Comparison of ENCODE assay signal across 1 cellular context in genomic region chr7:35036361-35037171, GRCh38.
TF ChIP-seq lines count a peak whose summit lies in the region.

No MANE protein-coding gene starts in this region.

TF ChIP-seq in HepG2, 621 proteins besides CTCF, POLR2A, EP300 and RAD21 (continued from another document and continues in another):
- no peak for TF ChIP-seq ATF6 (CRISPR knock-in tag; conservative IDR thresholded peaks at IDR 0.05)
- no peak for TF ChIP-seq E2F2 (CRISPR knock-in tag; IDR thresholded peaks at IDR 0.05; ENCODE audit: borderline replicate concordance)
- no peak for TF ChIP-seq ZNF3 (CRISPR knock-in tag; IDR thresholded peaks at IDR 0.05)
- no peak for TF ChIP-seq ZBTB8A (CRISPR knock-in tag; IDR thresholded peaks at IDR 0.05; ENCODE audit: borderline replicate concordance, low read depth)
- no peak for TF ChIP-seq PLRG1 (conservative IDR thresholded peaks at IDR 0.05)
- TF ChIP-seq ZNF264 (CRISPR knock-in tag; IDR thresholded peaks at IDR 0.05) = no peak
- no peak for TF ChIP-seq ZSCAN22 (CRISPR knock-in tag; IDR thresholded peaks at IDR 0.05)
- TF ChIP-seq FLYWCH1 (CRISPR knock-in tag; IDR thresholded peaks at IDR 0.05) = no peak
- TF ChIP-seq THAP7 (CRISPR knock-in tag; IDR thresholded peaks at IDR 0.05) = no peak
- TF ChIP-seq ZKSCAN5 (CRISPR knock-in tag; IDR thresholded peaks at IDR 0.05) = no peak
- no peak for TF ChIP-seq TGIF2 (CRISPR knock-in tag; IDR thresholded peaks at IDR 0.05)
- no peak for TF ChIP-seq GMEB1 (CRISPR knock-in tag; IDR thresholded peaks at IDR 0.05; ENCODE audit: borderline replicate concordance)
- peak; percentile 45; the same call in 1 of the 2 replicates for TF ChIP-seq UBTF (CRISPR knock-in tag; IDR thresholded peaks at IDR 0.05)
- TF ChIP-seq GLI4 (CRISPR knock-in tag; IDR thresholded peaks at IDR 0.05; ENCODE audit: borderline replicate concordance) = peak; percentile 76; the same call in 1 of the 2 replicates
- no peak for TF ChIP-seq STAT5B (CRISPR knock-in tag; IDR thresholded peaks at IDR 0.05)
- TF ChIP-seq SRF (IDR thresholded peaks at IDR 0.05; ENCODE audit: low read depth, low read length) = no peak
- TF ChIP-seq CREB1 (IDR thresholded peaks at IDR 0.05) = 0 out of 2 replicates have a peak, but pooled peaks have one; percentile 5
- 0 out of 2 replicates have a peak, but pooled peaks have one; percentile 18 for TF ChIP-seq CREB1 (CRISPR knock-in tag; IDR thresholded peaks at IDR 0.05)
- TF ChIP-seq POLR2AphosphoS5 (IDR thresholded peaks at IDR 0.05; ENCODE audit: low read depth, low read length) = no peak
- no peak for TF ChIP-seq SOX5 (CRISPR knock-in tag; IDR thresholded peaks at IDR 0.05; ENCODE audit: borderline replicate concordance)
- TF ChIP-seq KMT2A (CRISPR knock-in tag; IDR thresholded peaks at IDR 0.05) = no peak
- no peak for TF ChIP-seq ZNF253 (CRISPR knock-in tag; IDR thresholded peaks at IDR 0.05; ENCODE audit: borderline replicate concordance)
- TF ChIP-seq AFF4 (CRISPR knock-in tag; IDR thresholded peaks at IDR 0.05) = no peak
- no peak for TF ChIP-seq ATF5 (CRISPR knock-in tag; IDR thresholded peaks at IDR 0.05; ENCODE audit: low read depth)
- TF ChIP-seq PTBP1 (IDR thresholded peaks at IDR 0.05; ENCODE audit: low read depth, low read length, poor library complexity, severe bottlenecking) = no peak
- no peak for TF ChIP-seq CBFB (CRISPR knock-in tag; IDR thresholded peaks at IDR 0.05)
- TF ChIP-seq MAF1 (CRISPR knock-in tag; IDR thresholded peaks at IDR 0.05; ENCODE audit: borderline replicate concordance) = no peak
- no peak for TF ChIP-seq ZNF550 (CRISPR knock-in tag; IDR thresholded peaks at IDR 0.05; ENCODE audit: borderline replicate concordance)
- TF ChIP-seq HNRNPLL (IDR thresholded peaks at IDR 0.05; ENCODE audit: low read depth, low read length, poor library complexity, severe bottlenecking) = peak; percentile 81
- TF ChIP-seq PHF8 (CRISPR knock-in tag; IDR thresholded peaks at IDR 0.05) = peak; percentile 22; the same call in 1 of the 2 replicates
- no peak for TF ChIP-seq HNRNPH1 (optimal IDR thresholded peaks at IDR 0.05; ENCODE audit: low read depth, low read length)
- TF ChIP-seq ZFAT (CRISPR knock-in tag; conservative IDR thresholded peaks at IDR 0.05) = no peak
- TF ChIP-seq ATF7 (IDR thresholded peaks at IDR 0.05) = no peak
- TF ChIP-seq ATF7 (CRISPR knock-in tag; IDR thresholded peaks at IDR 0.05) = no peak
- TF ChIP-seq ZNF687 (CRISPR knock-in tag; IDR thresholded peaks at IDR 0.05) = peak; percentile 54
- no peak for TF ChIP-seq DR1 (CRISPR knock-in tag; IDR thresholded peaks at IDR 0.05)
- no peak for TF ChIP-seq ZNF263 (CRISPR knock-in tag; IDR thresholded peaks at IDR 0.05)
- no peak for TF ChIP-seq TEAD2 (CRISPR knock-in tag; IDR thresholded peaks at IDR 0.05)
- no peak for TF ChIP-seq MED1 (CRISPR knock-in tag; IDR thresholded peaks at IDR 0.05)
- TF ChIP-seq ZNF317 (CRISPR knock-in tag; IDR thresholded peaks at IDR 0.05) = no peak
- TF ChIP-seq SOX13 (IDR thresholded peaks at IDR 0.05) = no peak
- TF ChIP-seq SOX13 (CRISPR knock-in tag; conservative IDR thresholded peaks at IDR 0.05 in 1 of 2, IDR thresholded peaks at IDR 0.05 in 1 of 2) = no peak
- no peak for TF ChIP-seq ERF (CRISPR knock-in tag; IDR thresholded peaks at IDR 0.05)
- no peak for TF ChIP-seq ZNF430 (CRISPR knock-in tag; IDR thresholded peaks at IDR 0.05)
- TF ChIP-seq ZNF496 (CRISPR knock-in tag; IDR thresholded peaks at IDR 0.05; ENCODE audit: insufficient replicate concordance) = no peak
- no peak for TF ChIP-seq RFX5 (IDR thresholded peaks at IDR 0.05; ENCODE audit: low read depth, low read length)
- no peak for TF ChIP-seq ZNF800 (CRISPR knock-in tag; IDR thresholded peaks at IDR 0.05)
- no peak for TF ChIP-seq GATA4 (IDR thresholded peaks at IDR 0.05; ENCODE audit: borderline replicate concordance, low read depth)
- peak; percentile 90 for TF ChIP-seq MYPOP (CRISPR knock-in tag; IDR thresholded peaks at IDR 0.05)
